8 cellular contexts compared by ENCODE assay signal in the genomic region with DNA sequence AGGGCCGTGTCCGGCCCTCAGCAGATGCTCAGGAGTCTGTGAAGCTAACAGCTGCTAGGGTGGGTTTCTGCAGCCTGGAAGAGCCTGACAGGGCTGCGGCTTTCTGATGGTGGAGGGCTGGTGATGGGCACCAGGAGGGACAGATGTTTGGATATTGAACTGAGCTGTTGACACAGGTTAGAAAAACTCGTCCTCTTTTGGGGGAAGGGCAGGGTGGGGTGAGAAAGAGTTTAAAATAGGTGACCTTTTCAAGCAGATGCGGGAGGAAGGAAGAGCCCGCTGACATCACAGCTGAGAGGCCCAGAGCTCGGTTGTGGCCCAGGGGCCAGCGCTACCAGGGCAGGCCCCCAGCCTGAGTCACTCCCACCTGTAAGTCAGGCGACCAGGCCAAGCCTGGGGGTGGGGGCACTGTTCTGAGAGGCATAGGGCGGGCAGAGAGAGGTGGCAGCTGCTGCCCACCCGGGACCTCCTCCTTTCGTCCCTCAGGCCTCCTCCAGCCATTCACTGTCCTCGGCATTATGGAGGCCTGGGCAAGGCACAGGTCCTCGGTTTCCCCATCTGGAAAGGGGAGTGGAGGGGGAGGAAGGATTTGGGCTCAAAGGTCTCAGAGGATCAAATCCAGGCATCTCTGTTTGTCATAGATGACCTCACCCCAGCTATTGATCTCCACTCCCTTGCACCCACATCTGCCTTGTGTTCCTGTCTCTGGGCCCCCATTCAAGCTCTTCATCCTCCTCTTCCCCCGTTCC. TPM values are rescaled to one million over a fixed set of nuclear protein-coding genes. Genes with fewer than 3 reads are reported as not detected.
DNase-seq lines count a peak whose midpoint lies in the region; ATAC-seq lines count a peak whose summit lies in the region.

No MANE protein-coding gene starts in this region.

- no peaks in the 10 kb centered on the region for H3K27me3 ChIP-seq in H7 (ENCODE audit: control insufficient read depth, insufficient read depth, low read length)

- H3K27ac Mint-ChIP-seq in activated naive CD8-positive, alpha-beta T cell treated with anti-CD3 and anti-CD28 coated beads, Interleukin-2, amount 50 U/mL, for 24 hours, result peak overlapping the region; percentile 96

- no peaks in the 10 kb centered on the region for H3K36me3 ChIP-seq in H7 (replicated peaks; ENCODE audit: control insufficient read depth, insufficient read depth, low read length)

- DNase-seq in NK-92 treated with Interleukin-12 subunit alpha and Interleukin-12 subunit beta, amount 100 ng/mL, for 24 hours (lab: John Stamatoyannopoulos, UW), result peak; percentile 94
- no peak for DNase-seq in NK-92 (lab: John Stamatoyannopoulos, UW; ENCODE audit: unreplicated experiment)
- DNase-seq in KBM-7, result peak; percentile 39
- peak; percentile 85 for DNase-seq in activated naive CD8-positive, alpha-beta T cell treated with anti-CD3 and anti-CD28 coated beads, Interleukin-2, amount 50 U/mL, for 24 hours
- DNase-seq in stimulated activated CD8-positive, alpha-beta memory T cell treated with anti-CD3 and anti-CD28 coated beads, Interleukin-15, amount 100 ng/mL, for 48 hours (ENCODE audit: low read depth in 2 of 2), result peak; percentile 73
- DNase-seq in NCI-H2107 treated with DMSO at 0.1 percent for 48 hours (lab: John Stamatoyannopoulos, UW; ENCODE audit: unreplicated experiment), result no peak
- no peak for DNase-seq in H7
- no peak for DNase-seq in hepatic stellate cell (ENCODE audit: low spot score)

- H3K4me1 Mint-ChIP-seq in activated naive CD8-positive, alpha-beta T cell treated with anti-CD3 and anti-CD28 coated beads, Interleukin-2, amount 50 U/mL, for 24 hours, result peaks cover 88% of the 10 kb centered on the region

- H3K4me3 ChIP-seq in H7 (ENCODE audit: insufficient read depth, low read depth, low read length), result no peak overlapping the region

- peaks cover 2% of the 10 kb centered on the region for H3K36me3 Mint-ChIP-seq in activated naive CD8-positive, alpha-beta T cell treated with anti-CD3 and anti-CD28 coated beads, Interleukin-2, amount 50 U/mL, for 24 hours (ENCODE audit: low read depth)

- H3K9me3 Mint-ChIP-seq in activated naive CD8-positive, alpha-beta T cell treated with anti-CD3 and anti-CD28 coated beads, Interleukin-2, amount 50 U/mL, for 24 hours, result no peaks in the 10 kb centered on the region

- H3K4me3 Mint-ChIP-seq in activated naive CD8-positive, alpha-beta T cell treated with anti-CD3 and anti-CD28 coated beads, Interleukin-2, amount 50 U/mL, for 24 hours, result peak overlapping the region; percentile 49

- H3K27me3 Mint-ChIP-seq in activated naive CD8-positive, alpha-beta T cell treated with anti-CD3 and anti-CD28 coated beads, Interleukin-2, amount 50 U/mL, for 24 hours, result no peaks in the 10 kb centered on the region

- ATAC-seq in activated naive CD8-positive, alpha-beta T cell treated with anti-CD3 and anti-CD28 coated beads, Interleukin-2, amount 50 U/mL, for 24 hours, result peak; percentile 90

- in situ Hi-C loops in KBM-7 (cut with MboI; ENCODE audit: low pct_unique_long_range_greater_than_20kb, low sequenced_read_pairs), result no loop called here

RNA-seq across cellular contexts. Expression of a gene that starts 32.3 kb away (rescaled TPM):
- total RNA-seq in H7 (2014; rRNA removed; shearing (Covaris generic)), result 149 and 160 TPM in 2 replicates

Comparison
In these comparisons a context has a peak if more than half of its experiments do, and no peak if none do; other contexts are left out.
1. DNase-seq: peak in NK-92 treated with Interleukin-12 subunit alpha and Interleukin-12 subunit beta, amount 100 ng/mL, for 24 hours (single experiment), KBM-7 (single experiment), activated naive CD8-positive, alpha-beta T cell treated with anti-CD3 and anti-CD28 coated beads, Interleukin-2, amount 50 U/mL, for 24 hours (single experiment) and stimulated activated CD8-positive, alpha-beta memory T cell treated with anti-CD3 and anti-CD28 coated beads, Interleukin-15, amount 100 ng/mL, for 48 hours (2 of 2); none in NK-92 (single experiment), NCI-H2107 treated with DMSO at 0.1 percent for 48 hours (single experiment), H7 (single experiment) and hepatic stellate cell (single experiment).